Comparison of ENCODE assay signal across 1 cellular context in genomic region chr14:77302926-77303325, GRCh38.
TF ChIP-seq lines count a peak whose summit lies in the region.

No MANE protein-coding gene starts in this region.

TF ChIP-seq in GM23338, 12 proteins besides CTCF, POLR2A, EP300 and RAD21 (continued from another document):
- TF ChIP-seq REST (IDR thresholded peaks at IDR 0.05; ENCODE audit: unreplicated experiment) (no peak), ETS1 (IDR thresholded peaks at IDR 0.05) (no peak), ZNF114 (CRISPR knock-in tag; IDR thresholded peaks at IDR 0.05) (no peak), NANOG (IDR thresholded peaks at IDR 0.05; ENCODE audit: borderline replicate concordance) (no peak), POLR2AphosphoS5 (IDR thresholded peaks at IDR 0.05; ENCODE audit: low read depth) (no peak), STAT1 (IDR thresholded peaks at IDR 0.05; ENCODE audit: unreplicated experiment) (no peak)
TF ChIP-seq in GM23338: peak in this region for 0.
